In the genomic region with DNA sequence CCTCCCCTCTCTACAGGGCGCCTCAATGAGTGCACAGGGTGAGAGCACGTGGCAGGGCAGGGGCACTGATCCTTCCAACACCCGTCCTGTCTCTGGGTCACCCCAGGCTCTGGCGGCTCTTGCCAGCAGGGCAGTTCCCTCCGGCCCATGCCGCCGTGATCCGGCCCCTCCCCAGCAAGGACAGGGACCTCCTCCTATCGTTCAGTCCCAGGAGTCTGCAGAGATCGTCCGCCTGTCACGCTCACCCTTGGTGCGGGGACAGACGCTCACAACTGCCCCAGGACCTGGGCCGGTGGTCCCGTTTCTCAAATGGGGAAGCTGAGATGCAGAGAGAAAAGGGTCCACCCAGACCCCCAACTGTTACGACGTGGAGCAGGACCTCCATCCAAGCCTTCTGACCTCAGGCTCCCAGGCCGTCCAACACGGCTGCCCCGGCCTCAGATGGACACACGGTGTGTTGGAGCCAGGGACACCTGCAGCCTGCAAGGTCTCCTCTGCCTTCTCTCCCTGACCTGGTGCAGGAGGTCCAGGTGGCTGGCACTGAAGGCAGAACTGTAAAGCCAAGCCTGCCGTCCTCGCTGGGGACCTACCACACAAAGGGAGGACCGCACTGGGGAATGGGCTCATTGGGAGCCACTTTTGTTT, we compare ENCODE assay signal across 22 cellular contexts.
DNase-seq lines count a peak whose midpoint lies in the region; ATAC-seq and TF ChIP-seq lines count a peak whose summit lies in the region.
"Had no signal": no experiment of that assay in that cellular context is flagged by ENCODE, and none has a peak within 500 bp of the region (broad histone marks: within the 10 kb centered on the region; RNA-seq: fewer than 3 reads in every experiment).

No MANE protein-coding gene starts in this region.

- no peak for TF ChIP-seq CTCF in chondrocyte (IDR thresholded peaks at IDR 0.05)
- no peak for TF ChIP-seq CTCF in lower lobe of right lung (IDR thresholded peaks at IDR 0.05)
- TF ChIP-seq CTCF in GM13976 (IDR thresholded peaks at IDR 0.05; ENCODE audit: borderline replicate concordance, control extremely low read depth, extremely low read depth, insufficient read depth, missing control alignments), result no peak

- H3K4me3 Mint-ChIP-seq in chondrocyte (ENCODE audit: unreplicated experiment), result no peak overlapping the region
- H3K4me3 Mint-ChIP-seq: activated CD4-positive, alpha-beta memory T cell treated with anti-CD3 and anti-CD28 coated beads, Interleukin-2, amount 10 ng/mL, durations not matched to agents 7 days and 5 days had no signal

- H3K4me3 ChIP-seq in lower lobe of right lung, result no peak overlapping the region
- H3K4me3 ChIP-seq: HAP-1, transverse colon had no signal

- H3K4me1 ChIP-seq in lower lobe of right lung, result peaks cover 31% of the 10 kb centered on the region
- H3K4me1 ChIP-seq: Caco-2, HAP-1, transverse colon had no signal

- H3K27me3 Mint-ChIP-seq in chondrocyte (ENCODE audit: low read depth), result no peaks in the 10 kb centered on the region
- H3K27me3 Mint-ChIP-seq: activated naive CD8-positive, alpha-beta T cell treated with anti-CD3 and anti-CD28 coated beads for 36 hours had no signal

- peaks cover 6% of the 10 kb centered on the region for H3K36me3 Mint-ChIP-seq in chondrocyte (ENCODE audit: low read depth)

- intact Hi-C loops in Right ventricle myocardium inferior (cut with DNase I) (no loop called here), cardiac septum (cut with DNase I) (no loop called here), lower lobe of right lung (cut with DNase I) (no loop called here)

- H3K9me3 Mint-ChIP-seq in chondrocyte (ENCODE audit: low read depth), result no peaks in the 10 kb centered on the region
- H3K9me3 Mint-ChIP-seq: activated CD4-positive, alpha-beta memory T cell treated with anti-CD3 and anti-CD28 coated beads, Interleukin-2, amount 10 ng/mL, durations not matched to agents 7 days and 5 days; activated naive CD8-positive, alpha-beta T cell treated with anti-CD3 and anti-CD28 coated beads for 36 hours; stimulated activated naive CD8-positive, alpha-beta T cell treated with anti-CD3 and anti-CD28 coated beads, Interleukin-15, amount 100 ng/mL, for 72 hours had no signal

- no peak overlapping the region for H3K27ac Mint-ChIP-seq in chondrocyte (ENCODE audit: unreplicated experiment)
- H3K27ac Mint-ChIP-seq: activated CD4-positive, alpha-beta memory T cell treated with anti-CD3 and anti-CD28 coated beads, Interleukin-2, amount 10 ng/mL, durations not matched to agents 7 days and 5 days; activated naive CD8-positive, alpha-beta T cell treated with anti-CD3 and anti-CD28 coated beads for 36 hours had no signal

- H3K4me1 Mint-ChIP-seq in chondrocyte (ENCODE audit: low read depth), result peaks cover 8% of the 10 kb centered on the region

- in situ Hi-C loops in GM13976 (cut with MboI; ENCODE audit: low sequenced_read_pairs, unreplicated experiment), result no loop called here

- no peaks in the 10 kb centered on the region for H3K36me3 ChIP-seq in lower lobe of right lung
- H3K36me3 ChIP-seq: HAP-1, transverse colon had no signal

- ATAC-seq in Right ventricle myocardium inferior, result no peak
- no peak for ATAC-seq in lower lobe of right lung
- no peak for ATAC-seq in HG02623 (IDR thresholded peaks at IDR 0.05; ENCODE audit: unreplicated experiment)
- no peak for ATAC-seq in HG03439 (IDR thresholded peaks at IDR 0.05; ENCODE audit: unreplicated experiment)

- H3K27me3 ChIP-seq in lower lobe of right lung (ENCODE audit: low read depth), result no peaks in the 10 kb centered on the region
- H3K27me3 ChIP-seq: dorsolateral prefrontal cortex, transverse colon had no signal

- H3K9me3 ChIP-seq in lower lobe of right lung, result no peaks in the 10 kb centered on the region
- H3K9me3 ChIP-seq: Caco-2, HAP-1, transverse colon had no signal

- no peak overlapping the region for H3K27ac ChIP-seq in lower lobe of right lung
- H3K27ac ChIP-seq: transverse colon had no signal

- peak; percentile 66 for DNase-seq in Right ventricle myocardium inferior (ENCODE audit: missing footprints)
- no peak for DNase-seq in cardiac septum (ENCODE audit: low spot score)
- peak; percentile 89 for DNase-seq in chondrocyte (ENCODE audit: low spot score)
- DNase-seq in lower lobe of right lung, result peak; percentile 31
- no peak for DNase-seq in GM13976 (ENCODE audit: low spot score)
- no peak for DNase-seq in NCI-H345 treated with DMSO at 0.1 percent for 48 hours (lab: John Stamatoyannopoulos, UW; ENCODE audit: unreplicated experiment)
- DNase-seq: activated CD4-positive, alpha-beta memory T cell treated with anti-CD3 and anti-CD28 coated beads, Interleukin-2, amount 10 ng/mL, durations not matched to agents 7 days and 5 days; activated effector memory CD4-positive, alpha-beta T cell treated with Interleukin-2 at 50 U/mL for 16 hours; activated naive CD8-positive, alpha-beta T cell treated with anti-CD3 and anti-CD28 coated beads for 36 hours; Caco-2; DMS79; mesendoderm; NCI-H1092; NCI-H1930; NCI-H2227 treated with DMSO at 0.1 percent for 48 hours; stimulated activated CD4-positive, alpha-beta T cell treated with anti-CD3 and anti-CD28 coated beads, Interleukin-4, amount 100 ng/mL, for 4 hours; stimulated activated naive CD8-positive, alpha-beta T cell treated with anti-CD3 and anti-CD28 coated beads, Interleukin-15, amount 100 ng/mL, for 72 hours had no signal

Comparison
In these comparisons a context has a peak if more than half of its experiments do, and no peak if none do; other contexts are left out.
1. DNase-seq: peak in Right ventricle myocardium inferior (single experiment), chondrocyte (single experiment) and lower lobe of right lung (single experiment); none in cardiac septum (single experiment), GM13976 (single experiment) and NCI-H345 treated with DMSO at 0.1 percent for 48 hours (single experiment).